16 cellular contexts compared by ENCODE assay signal in genomic region chr6:167139761-167140160, GRCh38. TPM values are rescaled to one million over a fixed set of nuclear protein-coding genes. Genes with fewer than 3 reads are reported as not detected.
DNase-seq lines count a peak whose midpoint lies in the region; ATAC-seq and TF ChIP-seq lines count a peak whose summit lies in the region.
"Had no signal": no experiment of that assay in that cellular context is flagged by ENCODE, and none has a peak within 500 bp of the region (broad histone marks: within the 10 kb centered on the region; RNA-seq: fewer than 3 reads in every experiment).

No MANE protein-coding gene starts in this region.

- H3K4me3 Mint-ChIP-seq in activated B cell treated with CpG ODN at 0.5 μM for 24 hours (no peak overlapping the region), mesothelial cell of epicardium (no peak overlapping the region), HFFc6 (no peak overlapping the region)
- H3K4me3 Mint-ChIP-seq: GM23338 had no signal

- H3K9me3 Mint-ChIP-seq in activated B cell treated with CpG ODN at 0.5 μM for 24 hours, result no peaks in the 10 kb centered on the region
- no peaks in the 10 kb centered on the region for H3K9me3 Mint-ChIP-seq in mesothelial cell of epicardium
- peaks cover 50% of the 10 kb centered on the region for H3K9me3 Mint-ChIP-seq in HFFc6

- CTCF ChIA-PET in activated B cell treated with CpG ODN at 0.5 μM for 24 hours (lab: Charles Lee), result interaction anchor here (0.6 to 8.6 kb wide), 20 partner anchors 10 to 364 kb away, joined by 3 to 145 read pairs (median 11); partner anchors contain the start of genes CCR6, CEP43 and RNASET2

- DNase-seq in activated B cell treated with CpG ODN at 0.5 μM for 24 hours, result no peak
- DNase-seq in mesothelial cell of epicardium (ENCODE audit: low spot score in 2 of 2, unreplicated experiment in 2 of 2), result no peak
- no peak for DNase-seq in G401 (ENCODE audit: low spot score)
- no peak for DNase-seq in HFFc6
- no peak for DNase-seq in NCI-H1930 (lab: John Stamatoyannopoulos, UW)
- DNase-seq: COR-L47, DMS153, MG63, NCI-H1105 treated with DMSO at 0.1 percent for 48 hours, NCI-H2029, OCI-M1, SW 1271 had no signal

- peaks cover 77% of the 10 kb centered on the region for H3K4me1 Mint-ChIP-seq in activated B cell treated with CpG ODN at 0.5 μM for 24 hours
- peaks cover 7% of the 10 kb centered on the region for H3K4me1 Mint-ChIP-seq in mesothelial cell of epicardium
- H3K4me1 Mint-ChIP-seq in HFFc6 (ENCODE audit: low read depth), result no peaks in the 10 kb centered on the region

- in situ Hi-C loops in G401 (cut with HindIII; ENCODE audit: low sequenced_read_pairs), result no loop called here

- POLR2A ChIA-PET in activated B cell treated with CpG ODN at 0.5 μM for 24 hours (lab: Charles Lee), result interaction anchor here (0.6 to 26.6 kb wide), 16 partner anchors 12 to 184 kb away, joined by 3 to 970 read pairs (median 6); partner anchors contain the start of genes CCR6, CEP43 and RNASET2

- H3K27me3 Mint-ChIP-seq in activated B cell treated with CpG ODN at 0.5 μM for 24 hours, result no peaks in the 10 kb centered on the region
- peaks cover 23% of the 10 kb centered on the region for H3K27me3 Mint-ChIP-seq in mesothelial cell of epicardium (ENCODE audit: low read depth)
- H3K27me3 Mint-ChIP-seq in HFFc6 (ENCODE audit: insufficient read depth), result peaks cover 7% of the 10 kb centered on the region

- intact Hi-C loops in activated B cell treated with CpG ODN at 0.5 μM for 24 hours (cut with micrococcal nuclease), result loop anchor here (1.0 to 2.0 kb wide), 6 partner anchors 9 to 60 kb away; no protein-coding TSS in a partner anchor

- H3K36me3 Mint-ChIP-seq in activated B cell treated with CpG ODN at 0.5 μM for 24 hours (ENCODE audit: low read depth), result peaks cover 41% of the 10 kb centered on the region
- no peaks in the 10 kb centered on the region for H3K36me3 Mint-ChIP-seq in mesothelial cell of epicardium
- H3K36me3 Mint-ChIP-seq in HFFc6 (ENCODE audit: low read depth), result peaks cover 6% of the 10 kb centered on the region

- peak overlapping the region; percentile 79 for H3K27ac Mint-ChIP-seq in activated B cell treated with CpG ODN at 0.5 μM for 24 hours
- H3K27ac Mint-ChIP-seq in mesothelial cell of epicardium, result no peak overlapping the region
- no peak overlapping the region for H3K27ac Mint-ChIP-seq in HFFc6
- H3K27ac Mint-ChIP-seq: GM23338 had no signal

- peak; percentile 14 for ATAC-seq in activated B cell treated with CpG ODN at 0.5 μM for 24 hours (ENCODE audit: low read depth)
- ATAC-seq in HG02610 (IDR thresholded peaks at IDR 0.05; ENCODE audit: unreplicated experiment), result no peak

- TF ChIP-seq CTCF in GM12872 (IDR thresholded peaks at IDR 0.05; ENCODE audit: insufficient read depth, low read depth, low read length) (0 out of 3 replicates have a peak, but pooled peaks have one; percentile 17), activated B cell treated with CpG ODN at 0.5 μM for 24 hours (IDR thresholded peaks at IDR 0.05) (no peak), mesothelial cell of epicardium (IDR thresholded peaks at IDR 0.05; ENCODE audit: unreplicated experiment) (peak; percentile 36), HFFc6 (IDR thresholded peaks at IDR 0.05) (no peak)

RNA-seq across cellular contexts. Expression of gene CCR6, which starts 16.9 kb away (rescaled TPM):
- total RNA-seq in activated B cell treated with CpG ODN at 0.5 μM for 24 hours (26.2 and 28.9 TPM in 2 replicates), mesothelial cell of epicardium (not detected in 3 replicates)
- total RNA-seq in G401 (2014; rRNA removed; shearing (Covaris generic)), result not detected in 2 replicates
- total RNA-seq in HFFc6 (2021; fragmentation: NEBNext Ultra II Directional; extraction: Animal tissue kit (Norgen Biotek cat#: 25700)), result not detected
- total RNA-seq: GM23338, SJSA1 had no signal

RNA-seq across cellular contexts. Expression of gene GPR31, which starts 18.0 kb away (rescaled TPM):
- total RNA-seq in activated B cell treated with CpG ODN at 0.5 μM for 24 hours (not detected in 2 replicates), mesothelial cell of epicardium (not detected in 3 replicates)
- total RNA-seq in G401 (2014; rRNA removed; shearing (Covaris generic)), result not detected in 2 replicates
- total RNA-seq in HFFc6 (2021; fragmentation: NEBNext Ultra II Directional; extraction: Animal tissue kit (Norgen Biotek cat#: 25700)), result not detected
- total RNA-seq: GM23338, SJSA1 had no signal

Comparison
In these comparisons a context has a peak if more than half of its experiments do, and no peak if none do; other contexts are left out.
1. CTCF ChIP-seq: peak in GM12872 (single experiment) and mesothelial cell of epicardium (single experiment); none in activated B cell treated with CpG ODN at 0.5 μM for 24 hours (single experiment) and HFFc6 (single experiment).
2. RNA of gene CCR6, which starts 16.9 kb away (total RNA-seq): 26.2 to 28.9 TPM in activated B cell treated with CpG ODN at 0.5 μM for 24 hours; not detected in mesothelial cell of epicardium, not detected in G401 and not detected in HFFc6; every median in the first group is over 10 times any median in the second.